In genomic region chr11:61025819-61026120, GRCh38 we compare ENCODE assay signal across 21 cellular contexts. TPM values are rescaled to one million over a fixed set of nuclear protein-coding genes. Genes with fewer than 3 reads are reported as not detected.
DNase-seq lines count a peak whose midpoint lies in the region; ATAC-seq and TF ChIP-seq lines count a peak whose summit lies in the region.
"Had no signal": no experiment of that assay in that cellular context is flagged by ENCODE, and none has a peak within 500 bp of the region (broad histone marks: within the 10 kb centered on the region; RNA-seq: fewer than 3 reads in every experiment).

No MANE protein-coding gene starts in this region.

- no peaks in the 10 kb centered on the region for H3K9me3 Mint-ChIP-seq in activated T-cell treated with anti-CD3 and anti-CD28 coated beads, Interleukin-2, amount 50 U/mL, for 4 hours
- H3K9me3 Mint-ChIP-seq in activated T-helper 1 cell treated with anti-CD3 and anti-CD28 coated beads, Interleukin-12 subunit alpha, Interleukin-12 subunit beta, Interleukin-2, Interleukin-4 antibody, amounts not matched to agents 30 ng/mL and 10 ng/mL and 1 ng/mL, durations not matched to agents 14 hours and 24 hours and 36 hours: no peaks in the 10 kb centered on the region

- TF ChIP-seq CTCF in DND-41 (IDR thresholded peaks at IDR 0.05; ENCODE audit: borderline replicate concordance, extremely low read depth, low read length, poor library complexity, severe bottlenecking): no peak
- no peak for TF ChIP-seq CTCF in spleen (IDR thresholded peaks at IDR 0.05 in 8 of 11, conservative IDR thresholded peaks at IDR 0.05 in 3 of 11)
- TF ChIP-seq CTCF in gastrocnemius medialis (IDR thresholded peaks at IDR 0.05 in 4 of 5, conservative IDR thresholded peaks at IDR 0.05 in 1 of 5): no peak

- in situ Hi-C loops in gastrocnemius medialis (cut with MboI; ENCODE audit: low sequenced_read_pairs in 4 of 4): loop anchor here in 1 of 4 donors (25.0 kb wide), 1 partner anchor 162 kb away; no protein-coding TSS in a partner anchor

- intact Hi-C loops in activated T-helper 1 cell treated with anti-CD3 and anti-CD28 coated beads, Interleukin-12 subunit alpha, Interleukin-12 subunit beta, Interleukin-2, Interleukin-4 antibody, amounts not matched to agents 30 ng/mL and 10 ng/mL and 1 ng/mL, durations not matched to agents 14 hours and 24 hours and 36 hours (cut with micrococcal nuclease): loop anchor here (1.0 to 2.0 kb wide), 6 partner anchors 29 to 135 kb away; no protein-coding TSS in a partner anchor
- intact Hi-C loops in spleen (cut with DNase I; ENCODE audit: low total_unique reads) (no loop called here), gastrocnemius medialis (cut with DNase I; ENCODE audit: low total_unique reads) (no loop called here)

- H3K27me3 Mint-ChIP-seq in activated T-cell treated with anti-CD3 and anti-CD28 coated beads, Interleukin-2, amount 50 U/mL, for 4 hours (ENCODE audit: low read depth): no peaks in the 10 kb centered on the region
- no peaks in the 10 kb centered on the region for H3K27me3 Mint-ChIP-seq in activated T-helper 1 cell treated with anti-CD3 and anti-CD28 coated beads, Interleukin-12 subunit alpha, Interleukin-12 subunit beta, Interleukin-2, Interleukin-4 antibody, amounts not matched to agents 30 ng/mL and 10 ng/mL and 1 ng/mL, durations not matched to agents 14 hours and 24 hours and 36 hours (ENCODE audit: insufficient read depth)

- H3K9me3 ChIP-seq in DND-41 (ENCODE audit: insufficient read depth, low read length, severe bottlenecking) (no peaks in the 10 kb centered on the region), spleen (no peaks in the 10 kb centered on the region), gastrocnemius medialis (no peaks in the 10 kb centered on the region)
- H3K9me3 ChIP-seq: right atrium auricular region, thyroid gland had no signal

- WGBS in spleen, 5 donors: 58 to 75% (median 70%) methylated on average over 4 to 5 of the region's 5 CpGs

- H3K4me3 ChIP-seq in DND-41 (ENCODE audit: low read depth in 1 of 2, low read length in 2 of 2) (no peak overlapping the region), spleen (no peak overlapping the region), gastrocnemius medialis (no peak overlapping the region)
- H3K4me3 ChIP-seq: cardiac muscle cell, right atrium auricular region, thyroid gland had no signal

- H4K20me1 ChIP-seq in DND-41 (ENCODE audit: insufficient read depth, low read length): peaks cover 5% of the 10 kb centered on the region; the same call in 1 of the 2 replicates

- H3K27me3 ChIP-seq in DND-41 (ENCODE audit: insufficient read depth, low read length, poor library complexity): peaks cover 19% of the 10 kb centered on the region
- peaks cover 0 to 9% (median 0%) of the 10 kb centered on the region in 7 donors for H3K27me3 ChIP-seq in spleen (replicated peaks in 1 of 7)
- peaks cover 15 to 32% (median 16%) of the 10 kb centered on the region in 3 donors for H3K27me3 ChIP-seq in gastrocnemius medialis
- H3K27me3 ChIP-seq: thyroid gland had no signal

- H3K27ac Mint-ChIP-seq in activated T-helper 1 cell treated with anti-CD3 and anti-CD28 coated beads, Interleukin-12 subunit alpha, Interleukin-12 subunit beta, Interleukin-2, Interleukin-4 antibody, amounts not matched to agents 30 ng/mL and 10 ng/mL and 1 ng/mL, durations not matched to agents 14 hours and 24 hours and 36 hours: peak overlapping the region; percentile 92

- no peaks in the 10 kb centered on the region for H3K79me2 ChIP-seq in DND-41 (ENCODE audit: insufficient read depth, low read length)

- no peak for ATAC-seq in activated T-cell treated with anti-CD3 and anti-CD28 coated beads, Interleukin-2, amount 50 U/mL, for 4 hours
- ATAC-seq in DND-41 (ENCODE audit: insufficient read depth, low read depth) (peak; percentile 10), HG02588 (IDR thresholded peaks at IDR 0.05; ENCODE audit: unreplicated experiment) (no peak), GM21786 (IDR thresholded peaks at IDR 0.05; ENCODE audit: unreplicated experiment) (no peak), gastrocnemius medialis (no peak)

- no peak overlapping the region for H3K9ac ChIP-seq in DND-41 (ENCODE audit: low read depth, low read length)

- H3K36me3 ChIP-seq in DND-41 (ENCODE audit: insufficient read depth, low read length): no peaks in the 10 kb centered on the region
- H3K36me3 ChIP-seq in spleen: no peaks in the 10 kb centered on the region
- H3K36me3 ChIP-seq in gastrocnemius medialis: no peaks in the 10 kb centered on the region
- H3K36me3 ChIP-seq: cardiac muscle cell, right atrium auricular region, thyroid gland, WERI-Rb-1 had no signal

- peak overlapping the region; percentile 87 for H3K4me3 Mint-ChIP-seq in activated T-cell treated with anti-CD3 and anti-CD28 coated beads, Interleukin-2, amount 50 U/mL, for 4 hours
- H3K4me3 Mint-ChIP-seq in activated T-helper 1 cell treated with anti-CD3 and anti-CD28 coated beads, Interleukin-12 subunit alpha, Interleukin-12 subunit beta, Interleukin-2, Interleukin-4 antibody, amounts not matched to agents 30 ng/mL and 10 ng/mL and 1 ng/mL, durations not matched to agents 14 hours and 24 hours and 36 hours: peak overlapping the region; percentile 91

- peaks cover 92% of the 10 kb centered on the region for H3K4me1 Mint-ChIP-seq in activated T-cell treated with anti-CD3 and anti-CD28 coated beads, Interleukin-2, amount 50 U/mL, for 4 hours (ENCODE audit: low read depth)
- H3K4me1 Mint-ChIP-seq in activated T-helper 1 cell treated with anti-CD3 and anti-CD28 coated beads, Interleukin-12 subunit alpha, Interleukin-12 subunit beta, Interleukin-2, Interleukin-4 antibody, amounts not matched to agents 30 ng/mL and 10 ng/mL and 1 ng/mL, durations not matched to agents 14 hours and 24 hours and 36 hours (ENCODE audit: low read depth): peaks cover 92% of the 10 kb centered on the region

- H2AFZ ChIP-seq in DND-41 (ENCODE audit: low read depth, low read length): no peak overlapping the region

- H3K27ac ChIP-seq in DND-41 (ENCODE audit: low read length): no peak overlapping the region
- peak overlapping the region in 5 of 8 donors; percentile 42 to 65 (median 53) for H3K27ac ChIP-seq in spleen
- H3K27ac ChIP-seq in gastrocnemius medialis: no peak overlapping the region
- H3K27ac ChIP-seq: cardiac muscle cell, right atrium auricular region, thyroid gland, WERI-Rb-1 had no signal

- peaks cover 18% of the 10 kb centered on the region for H3K36me3 Mint-ChIP-seq in activated T-cell treated with anti-CD3 and anti-CD28 coated beads, Interleukin-2, amount 50 U/mL, for 4 hours (ENCODE audit: insufficient read depth)
- peaks cover 49% of the 10 kb centered on the region for H3K36me3 Mint-ChIP-seq in activated T-helper 1 cell treated with anti-CD3 and anti-CD28 coated beads, Interleukin-12 subunit alpha, Interleukin-12 subunit beta, Interleukin-2, Interleukin-4 antibody, amounts not matched to agents 30 ng/mL and 10 ng/mL and 1 ng/mL, durations not matched to agents 14 hours and 24 hours and 36 hours (ENCODE audit: low read depth)

- H3K4me1 ChIP-seq in DND-41 (ENCODE audit: insufficient read depth, low read length) (peaks cover 21% of the 10 kb centered on the region), spleen (peaks cover 34 to 80% (median 67%) of the 10 kb centered on the region in 6 donors), gastrocnemius medialis (no peaks in the 10 kb centered on the region)

- no peak for TF ChIP-seq POLR2A in spleen (IDR thresholded peaks at IDR 0.05)
- TF ChIP-seq POLR2A in gastrocnemius medialis (IDR thresholded peaks at IDR 0.05): no peak

- no peak for DNase-seq in activated T-cell treated with anti-CD3 and anti-CD28 coated beads, Interleukin-2, amount 50 U/mL, for 4 hours
- no peak for DNase-seq in activated T-cell treated with anti-CD3 and anti-CD28 coated beads for 4 hours
- DNase-seq in DND-41: no peak
- DNase-seq in activated T-helper 1 cell treated with anti-CD3 and anti-CD28 coated beads, Interleukin-12 subunit alpha, Interleukin-12 subunit beta, Interleukin-2, Interleukin-4 antibody, amounts not matched to agents 30 ng/mL and 10 ng/mL and 1 ng/mL, durations not matched to agents 14 hours and 24 hours and 36 hours (ENCODE audit: low spot score): no peak
- DNase-seq in spleen: no peak
- DNase-seq in gastrocnemius medialis: no peak
- DNase-seq: amniotic stem cell, COR-L47, dermis blood vessel endothelial cell, foreskin fibroblast, GOT3, NCI-H2171, NCI-H526, SIG-M5, thyroid gland, WERI-Rb-1 had no signal

- H3K4me2 ChIP-seq in DND-41 (ENCODE audit: insufficient read depth, low read length): no peak overlapping the region

RNA-seq across cellular contexts. Expression of gene CD6, which starts 54.3 kb away (rescaled TPM):
- total RNA-seq in activated T-cell treated with anti-CD3 and anti-CD28 coated beads, Interleukin-2, amount 50 U/mL, for 4 hours: 100 to 1,000 TPM; 638 to 711 (median 642) TPM
- total RNA-seq in activated T-helper 1 cell treated with anti-CD3 and anti-CD28 coated beads, Interleukin-12 subunit alpha, Interleukin-12 subunit beta, Interleukin-2, Interleukin-4 antibody, amounts not matched to agents 30 ng/mL and 10 ng/mL and 1 ng/mL, durations not matched to agents 14 hours and 24 hours and 36 hours: 411 and 416 TPM in 2 replicates
- total RNA-seq in spleen: 10 to 100 TPM; 13.4 to 47.6 (median 31.4) TPM
- 10 to 100 TPM; 10.9 to 21.8 (median 20.3) TPM for polyA plus RNA-seq in spleen
- under 1 TPM in 2 of 4 donors, not detected in 2; 0.16 to 0.25 TPM for total RNA-seq in gastrocnemius medialis
- total RNA-seq: dermis blood vessel endothelial cell, lung microvascular endothelial cell had no signal
- polyA plus RNA-seq: cardiac muscle cell had no signal

Comparison
In these comparisons a context has a peak if more than half of its experiments do, and no peak if none do; other contexts are left out.
1. H3K27ac ChIP-seq: peak in spleen (5 of 8); none in DND-41 (single experiment) and gastrocnemius medialis (0 of 4).
2. RNA of gene CD6, which starts 54.3 kb away (total RNA-seq): 638 to 711 TPM in activated T-cell treated with anti-CD3 and anti-CD28 coated beads, Interleukin-2, amount 50 U/mL, for 4 hours, 411 to 416 TPM in activated T-helper 1 cell treated with anti-CD3 and anti-CD28 coated beads, Interleukin-12 subunit alpha, Interleukin-12 subunit beta, Interleukin-2, Interleukin-4 antibody, amounts not matched to agents 30 ng/mL and 10 ng/mL and 1 ng/mL, durations not matched to agents 14 hours and 24 hours and 36 hours and 13.4 to 47.6 TPM in spleen; 0.16 to 0.25 TPM in gastrocnemius medialis; every median in the first group is over 10 times any median in the second.